ENCODE assay signal across 15 cellular contexts in genomic region chr11:119373059-119373875, GRCh38. TPM values are rescaled to one million over a fixed set of nuclear protein-coding genes. Genes with fewer than 3 reads are reported as not detected.
A peak's percentile ranks its signal among the peaks of the same experiment; 100 is the strongest.
DNase-seq lines count a peak whose midpoint lies in the region; ATAC-seq and TF ChIP-seq lines count a peak whose summit lies in the region.
"Had no signal": no experiment of that assay in that cellular context is flagged by ENCODE, and none has a peak within 500 bp of the region (broad histone marks: within the 10 kb centered on the region; RNA-seq: fewer than 3 reads in every experiment).

No MANE protein-coding gene starts in this region.

- peak overlapping the region; percentile 53 for H2AK5ac ChIP-seq in neuronal stem cell (ENCODE audit: low read depth, low read length)

- no peak overlapping the region for H2BK12ac ChIP-seq in neuronal stem cell (ENCODE audit: low read length)

- no peak overlapping the region for H3K14ac ChIP-seq in neuronal stem cell (ENCODE audit: low read length)

- no peaks in the 10 kb centered on the region for H3K36me3 ChIP-seq in BLaER1
- no peaks in the 10 kb centered on the region for H3K36me3 ChIP-seq in CD8-positive, alpha-beta T cell (ENCODE audit: insufficient read depth, low read length)
- H3K36me3 ChIP-seq in neuronal stem cell (replicated peaks in 1 of 2; ENCODE audit: control insufficient read depth in 2 of 2, insufficient read depth in 2 of 2, low read length in 2 of 2), result no peaks in the 10 kb centered on the region
- no peaks in the 10 kb centered on the region for H3K36me3 ChIP-seq in lower lobe of right lung
- no peaks in the 10 kb centered on the region for H3K36me3 ChIP-seq in smooth muscle cell (ENCODE audit: low read depth)
- H3K36me3 ChIP-seq: ovary, suprapubic skin had no signal

- no peak overlapping the region for H3K4me3 Mint-ChIP-seq in CD8-positive, alpha-beta T cell
- no peak overlapping the region for H3K4me3 Mint-ChIP-seq in central memory CD8-positive, alpha-beta T cell
- H3K4me3 Mint-ChIP-seq: naive thymus-derived CD4-positive, alpha-beta T cell; WTC11 had no signal

- H3K27ac ChIP-seq in BLaER1 (no peak overlapping the region), neuronal stem cell (replicated peaks; ENCODE audit: low read length) (no peak overlapping the region), lower lobe of right lung (no peak overlapping the region), smooth muscle cell (ENCODE audit: low read depth) (no peak overlapping the region)
- no peak overlapping the region for H3K27ac ChIP-seq in CD8-positive, alpha-beta T cell (ENCODE audit: low read depth, low read length)
- H3K27ac ChIP-seq: ovary, suprapubic skin had no signal

- H3K18ac ChIP-seq in neuronal stem cell (ENCODE audit: low read length), result peak overlapping the region; percentile 49

- intact Hi-C loops in CD8-positive, alpha-beta T cell (cut with DNase I, micrococcal nuclease), result no loop called here
- intact Hi-C loops in lower lobe of right lung (cut with DNase I), result no loop called here

- peaks cover 15% of the 10 kb centered on the region for H3K27me3 Mint-ChIP-seq in CD8-positive, alpha-beta T cell (ENCODE audit: low read depth)
- peaks cover 19% of the 10 kb centered on the region for H3K27me3 Mint-ChIP-seq in central memory CD8-positive, alpha-beta T cell

- peak; percentile 26 for ATAC-seq in CD8-positive, alpha-beta T cell
- ATAC-seq in central memory CD8-positive, alpha-beta T cell (replicated peaks; ENCODE audit: extremely low read depth, poor library complexity, severe bottlenecking), result peak; percentile 42
- no peak for ATAC-seq in HG03025 (IDR thresholded peaks at IDR 0.05; ENCODE audit: low FRiP score, unreplicated experiment)
- no peak for ATAC-seq in lower lobe of right lung

- H2AFZ ChIP-seq in neuronal stem cell (ENCODE audit: low read length), result no peak overlapping the region
- H2AFZ ChIP-seq in smooth muscle cell (ENCODE audit: low read depth), result no peak overlapping the region

- no peaks in the 10 kb centered on the region for H3K9me3 ChIP-seq in BLaER1
- H3K9me3 ChIP-seq in CD8-positive, alpha-beta T cell (ENCODE audit: low read length), result no peaks in the 10 kb centered on the region
- no peaks in the 10 kb centered on the region for H3K9me3 ChIP-seq in neuronal stem cell (replicated peaks in 1 of 2; ENCODE audit: control insufficient read depth in 2 of 2, insufficient read depth in 1 of 2, low read depth in 1 of 2, low read length in 2 of 2)
- H3K9me3 ChIP-seq in lower lobe of right lung, result no peaks in the 10 kb centered on the region
- H3K9me3 ChIP-seq in smooth muscle cell (replicated peaks; ENCODE audit: low read depth), result no peaks in the 10 kb centered on the region
- H3K9me3 ChIP-seq: ovary, suprapubic skin had no signal

- no peak overlapping the region for H3K9ac ChIP-seq in BLaER1
- H3K9ac ChIP-seq in neuronal stem cell (ENCODE audit: low read depth, low read length, poor library complexity), result peak overlapping the region; percentile 24
- H3K9ac ChIP-seq in smooth muscle cell (ENCODE audit: low read depth), result no peak overlapping the region

- no peak for DNase-seq in CD8-positive, alpha-beta T cell
- DNase-seq in central memory CD8-positive, alpha-beta T cell (ENCODE audit: low spot score in 2 of 2), result no peak
- DNase-seq in neuronal stem cell (ENCODE audit: low spot score) (no peak), lower lobe of right lung (no peak), smooth muscle cell (lab: John Stamatoyannopoulos, UW; ENCODE audit: unreplicated experiment) (no peak)
- DNase-seq: NCI-H2171 had no signal

- CTCF ChIA-PET in CD8-positive, alpha-beta T cell (lab: Charles Lee), result interaction anchor here (0.7 to 10.5 kb wide), 6 partner anchors 9 to 35 kb away, joined by 3 to 149 read pairs (median 14); partner anchors contain the start of gene USP2

- no peak for TF ChIP-seq CTCF in CD8-positive, alpha-beta T cell (IDR thresholded peaks at IDR 0.05)
- TF ChIP-seq CTCF in lower lobe of right lung (IDR thresholded peaks at IDR 0.05) (no peak), smooth muscle cell (IDR thresholded peaks at IDR 0.05; ENCODE audit: borderline replicate concordance, insufficient read depth, poor library complexity, severe bottlenecking) (no peak)

- H3K27me3 ChIP-seq in BLaER1 (no peaks in the 10 kb centered on the region), neuronal stem cell (ENCODE audit: control insufficient read depth in 3 of 3, insufficient read depth in 3 of 3, low read depth in 1 of 3, low read length in 3 of 3) (peaks cover 0 to 49% (median 0%) of the 10 kb centered on the region in 3 experiments), lower lobe of right lung (ENCODE audit: low read depth) (no peaks in the 10 kb centered on the region), smooth muscle cell (ENCODE audit: low read depth) (no peaks in the 10 kb centered on the region)
- H3K27me3 ChIP-seq in CD8-positive, alpha-beta T cell (ENCODE audit: insufficient read depth, low read length), result no peaks in the 10 kb centered on the region
- H3K27me3 ChIP-seq: ovary, suprapubic skin had no signal

- H4K20me1 ChIP-seq in BLaER1 (no peaks in the 10 kb centered on the region), smooth muscle cell (ENCODE audit: low read depth) (no peaks in the 10 kb centered on the region)

- H2BK120ac ChIP-seq in neuronal stem cell (ENCODE audit: low read depth, low read length), result no peak overlapping the region

- H3K27ac Mint-ChIP-seq in CD8-positive, alpha-beta T cell, result no peak overlapping the region
- no peak overlapping the region for H3K27ac Mint-ChIP-seq in central memory CD8-positive, alpha-beta T cell (ENCODE audit: low read depth)
- H3K27ac Mint-ChIP-seq: naive thymus-derived CD4-positive, alpha-beta T cell; WTC11 had no signal

- H4K91ac ChIP-seq in neuronal stem cell (ENCODE audit: low read depth, low read length, poor library complexity), result peak overlapping the region; percentile 58

- POLR2A ChIA-PET in CD8-positive, alpha-beta T cell (lab: Charles Lee), result interaction anchor here (1.7 kb wide), 1 partner anchor 17 kb away, joined by 4 read pairs; no protein-coding TSS in a partner anchor

- H3K4me1 ChIP-seq in BLaER1, result peaks cover 80% of the 10 kb centered on the region
- peaks cover 8% of the 10 kb centered on the region for H3K4me1 ChIP-seq in CD8-positive, alpha-beta T cell (ENCODE audit: insufficient read depth, low read length)
- peaks cover 30 to 42% of the 10 kb centered on the region in 2 donors for H3K4me1 ChIP-seq in neuronal stem cell (ENCODE audit: control insufficient read depth in 2 of 2, insufficient read depth in 1 of 2, low read depth in 1 of 2, low read length in 2 of 2)
- H3K4me1 ChIP-seq in lower lobe of right lung, result peaks cover 54% of the 10 kb centered on the region
- H3K4me1 ChIP-seq in smooth muscle cell (ENCODE audit: low read depth), result peaks cover 39% of the 10 kb centered on the region

- H2BK15ac ChIP-seq in neuronal stem cell (ENCODE audit: low read length), result peak overlapping the region; percentile 87

- no peak overlapping the region for H4K8ac ChIP-seq in neuronal stem cell (ENCODE audit: low read depth, low read length)

- no peaks in the 10 kb centered on the region for H3F3A ChIP-seq in smooth muscle cell (ENCODE audit: low read depth)

- no peaks in the 10 kb centered on the region for H3K79me1 ChIP-seq in neuronal stem cell (ENCODE audit: low read depth, low read length)

- H2BK5ac ChIP-seq in neuronal stem cell (ENCODE audit: low read length), result peak overlapping the region; percentile 9

- H3K4me2 ChIP-seq in BLaER1 (peak overlapping the region; percentile 55), neuronal stem cell (ENCODE audit: insufficient read depth, low read length, poor library complexity, severe bottlenecking) (no peak overlapping the region), smooth muscle cell (no peak overlapping the region)

- no peaks in the 10 kb centered on the region for H3K9me3 Mint-ChIP-seq in CD8-positive, alpha-beta T cell
- H3K9me3 Mint-ChIP-seq in central memory CD8-positive, alpha-beta T cell, result no peaks in the 10 kb centered on the region
- H3K9me3 Mint-ChIP-seq: naive thymus-derived CD4-positive, alpha-beta T cell; WTC11 had no signal

- peak overlapping the region; percentile 47 for H3K23ac ChIP-seq in neuronal stem cell (ENCODE audit: low read depth, low read length, poor library complexity)

- H3K4me3 ChIP-seq in BLaER1 (no peak overlapping the region), neuronal stem cell (ENCODE audit: low read length in 2 of 2) (no peak overlapping the region), lower lobe of right lung (no peak overlapping the region), smooth muscle cell (no peak overlapping the region)
- no peak overlapping the region for H3K4me3 ChIP-seq in CD8-positive, alpha-beta T cell (ENCODE audit: low read depth, low read length)
- H3K4me3 ChIP-seq: ovary, suprapubic skin had no signal

- no peaks in the 10 kb centered on the region for H3K36me3 Mint-ChIP-seq in CD8-positive, alpha-beta T cell
- H3K36me3 Mint-ChIP-seq in central memory CD8-positive, alpha-beta T cell (ENCODE audit: insufficient read depth), result peaks cover 5% of the 10 kb centered on the region
- H3K36me3 Mint-ChIP-seq: naive thymus-derived CD4-positive, alpha-beta T cell; WTC11 had no signal

- no peaks in the 10 kb centered on the region for H3K79me2 ChIP-seq in smooth muscle cell (ENCODE audit: low read depth)

- H3K4me1 Mint-ChIP-seq in CD8-positive, alpha-beta T cell (ENCODE audit: low read depth), result peaks cover 14% of the 10 kb centered on the region
- peaks cover 21% of the 10 kb centered on the region for H3K4me1 Mint-ChIP-seq in central memory CD8-positive, alpha-beta T cell

- H3K4ac ChIP-seq in neuronal stem cell (ENCODE audit: low read length), result no peak overlapping the region

- WGBS in neuronal stem cell (ENCODE audit: extremely low coverage in 2 of 2, insufficient read length in 2 of 2, insufficient replicate concordance in 1 of 2), 2 donors, result no CpG with 5 or more reads among the region's 23 CpGs
- WGBS in smooth muscle cell (ENCODE audit: low lambda C conversion rate), result 92% methylated on average over 23 of the region's 23 CpGs

RNA-seq across cellular contexts. Expression of gene USP2, which starts 8.2 kb away (rescaled TPM):
- total RNA-seq in CD8-positive, alpha-beta T cell, result 1 to 10 TPM; 3.4 to 5.9 TPM
- polyA plus RNA-seq in neuronal stem cell (2013, experiment 1 of 2), result 4.2 TPM
- polyA plus RNA-seq in neuronal stem cell (2013, experiment 2 of 2), result 4.4 TPM
- total RNA-seq in lower lobe of right lung (5.1 TPM), smooth muscle cell (1.4 and 1.8 TPM in 2 replicates)
- polyA plus RNA-seq in smooth muscle cell, result 0.25 and 2.5 TPM in 2 replicates

RNA-seq across cellular contexts. Expression of gene MFRP, which starts 26.8 kb away (rescaled TPM):
- total RNA-seq in CD8-positive, alpha-beta T cell, result not detected
- not detected for polyA plus RNA-seq in neuronal stem cell (2013, experiment 1 of 2)
- polyA plus RNA-seq in neuronal stem cell (2013, experiment 2 of 2), result not detected
- total RNA-seq in lower lobe of right lung (not detected), smooth muscle cell (not detected in 2 replicates)
- not detected in 2 replicates for polyA plus RNA-seq in smooth muscle cell
- total RNA-seq: chondrocyte; esophagus mucosa; naive thymus-derived CD4-positive, alpha-beta T cell; sciatic nerve; WTC11 had no signal
- polyA plus RNA-seq: naive thymus-derived CD4-positive, alpha-beta T cell; ovary had no signal

RNA-seq across cellular contexts. Expression of gene C1QTNF5, which starts 32.6 kb away (rescaled TPM):
- total RNA-seq in CD8-positive, alpha-beta T cell, result not detected
- polyA plus RNA-seq in neuronal stem cell (2013, experiment 1 of 2), result 3.1 TPM
- polyA plus RNA-seq in neuronal stem cell (2013, experiment 2 of 2), result 3.3 TPM
- 28.2 TPM for total RNA-seq in lower lobe of right lung
- total RNA-seq in smooth muscle cell, result 1.4 and 7.0 TPM in 2 replicates
- polyA plus RNA-seq in smooth muscle cell, result 5.2 and 7.2 TPM in 2 replicates
- total RNA-seq: naive thymus-derived CD4-positive, alpha-beta T cell had no signal
- polyA plus RNA-seq: naive thymus-derived CD4-positive, alpha-beta T cell had no signal

RNA-seq across cellular contexts. Expression of gene RNF26, which starts 38.9 kb away (rescaled TPM):
- 10 to 100 TPM; 20.9 TPM for total RNA-seq in CD8-positive, alpha-beta T cell
- polyA plus RNA-seq in neuronal stem cell (2013, experiment 1 of 2), result 79.3 TPM
- polyA plus RNA-seq in neuronal stem cell (2013, experiment 2 of 2), result 79.8 TPM
- total RNA-seq in lower lobe of right lung, result 19.3 TPM
- 14.6 and 16.1 TPM in 2 replicates for total RNA-seq in smooth muscle cell
- 53.3 and 63.1 TPM in 2 replicates for polyA plus RNA-seq in smooth muscle cell

RNA-seq across cellular contexts. Expression of gene THY1, which starts 49.7 kb away (rescaled TPM):
- total RNA-seq in CD8-positive, alpha-beta T cell, result not detected
- 85.1 TPM for polyA plus RNA-seq in neuronal stem cell (2013, experiment 1 of 2)
- 84.3 TPM for polyA plus RNA-seq in neuronal stem cell (2013, experiment 2 of 2)
- total RNA-seq in lower lobe of right lung, result 7.5 TPM
- total RNA-seq in smooth muscle cell, result 266 and 297 TPM in 2 replicates
- polyA plus RNA-seq in smooth muscle cell, result 411 and 614 TPM in 2 replicates
- polyA plus RNA-seq: naive thymus-derived CD4-positive, alpha-beta T cell had no signal

Comparison
In these comparisons a context has a peak if more than half of its experiments do, and no peak if none do; other contexts are left out.
1. ATAC-seq: peak in CD8-positive, alpha-beta T cell (single experiment) and central memory CD8-positive, alpha-beta T cell (single experiment); none in HG03025 (single experiment) and lower lobe of right lung (0 of 2).